In genomic region chr1:27862671-27863551, GRCh38 we compare ENCODE assay signal across 8 cellular contexts. TPM values are rescaled to one million over a fixed set of nuclear protein-coding genes. Genes with fewer than 3 reads are reported as not detected.
DNase-seq lines count a peak whose midpoint lies in the region; ATAC-seq and TF ChIP-seq lines count a peak whose summit lies in the region.

No MANE protein-coding gene starts in this region.

- ATAC-seq in HG03175 (IDR thresholded peaks at IDR 0.05; ENCODE audit: unreplicated experiment) (peak; percentile 58), activated B cell treated with CpG ODN at 0.5 μM for 24 hours (ENCODE audit: low read depth) (peak; percentile 74), Right ventricle myocardium superior (ENCODE audit: poor library complexity) (peak; percentile 86), sciatic nerve (peak; percentile 91), GM19351 (IDR thresholded peaks at IDR 0.05; ENCODE audit: unreplicated experiment) (no peak)

- H3K9me3 Mint-ChIP-seq in activated B cell treated with CpG ODN at 0.5 μM for 24 hours: no peaks in the 10 kb centered on the region

- peak overlapping the region; percentile 89 for H3K27ac Mint-ChIP-seq in activated B cell treated with CpG ODN at 0.5 μM for 24 hours

- intact Hi-C loops in activated B cell treated with CpG ODN at 0.5 μM for 24 hours (cut with micrococcal nuclease): loop anchor here (1.0 kb wide), 2 partner anchors 12 to 28 kb away; no protein-coding TSS in a partner anchor
- intact Hi-C loops in Right ventricle myocardium superior (cut with DNase I): loop anchor here (10.0 kb wide), 1 partner anchor 112 kb away; no protein-coding TSS in a partner anchor
- intact Hi-C loops in sciatic nerve (cut with DNase I): no loop called here

- DNase-seq in C1 segment of cervical spinal cord (lab: John Stamatoyannopoulos, UW) (peak in 9 of 14 donors; percentile 13 to 68 (median 46)), activated B cell treated with CpG ODN at 0.5 μM for 24 hours (peak; percentile 37), Right ventricle myocardium superior (peak; percentile 59), sciatic nerve (ENCODE audit: low spot score) (no peak), inferior parietal cortex (ENCODE audit: extremely low spot score) (no peak)
- no peak for DNase-seq in activated CD4-positive, CD25-positive, alpha-beta regulatory T cell treated with anti-CD3 and anti-CD28 coated beads, Interleukin-2, amount 50 U/mL, for 72 hours

- H3K4me1 Mint-ChIP-seq in activated B cell treated with CpG ODN at 0.5 μM for 24 hours: peaks cover 64% of the 10 kb centered on the region

- H3K4me3 Mint-ChIP-seq in activated B cell treated with CpG ODN at 0.5 μM for 24 hours: peak overlapping the region; percentile 33

- H3K27me3 Mint-ChIP-seq in activated B cell treated with CpG ODN at 0.5 μM for 24 hours: no peaks in the 10 kb centered on the region

- POLR2A ChIA-PET in activated B cell treated with CpG ODN at 0.5 μM for 24 hours (lab: Charles Lee): interaction anchor here (0.6 to 2.5 kb wide), 8 partner anchors 11 to 781 kb away, joined by 3 to 44 read pairs (median 3); partner anchors contain the start of genes EYA3, PPP1R8 and THEMIS2

- no peak for TF ChIP-seq CTCF in activated B cell treated with CpG ODN at 0.5 μM for 24 hours (IDR thresholded peaks at IDR 0.05)

- H3K36me3 Mint-ChIP-seq in activated B cell treated with CpG ODN at 0.5 μM for 24 hours (ENCODE audit: low read depth): no peaks in the 10 kb centered on the region

- CTCF ChIA-PET in activated B cell treated with CpG ODN at 0.5 μM for 24 hours (lab: Charles Lee): interaction anchor here (1.3 kb wide), 1 partner anchor 29 kb away, joined by 3 read pairs; no protein-coding TSS in a partner anchor

RNA-seq across cellular contexts. Expression of gene THEMIS2, which starts 9.4 kb away (rescaled TPM):
- total RNA-seq in activated B cell treated with CpG ODN at 0.5 μM for 24 hours (56.1 and 78.6 TPM in 2 replicates), Right ventricle myocardium superior (9.4 TPM), sciatic nerve (25.7 TPM)

RNA-seq across cellular contexts. Expression of gene PPP1R8, which starts 32.3 kb away (rescaled TPM):
- total RNA-seq in activated B cell treated with CpG ODN at 0.5 μM for 24 hours (48.3 and 52.0 TPM in 2 replicates), Right ventricle myocardium superior (21.3 TPM), sciatic nerve (32.5 TPM)

RNA-seq across cellular contexts. Expression of gene RPA2, which starts 51.5 kb away (rescaled TPM):
- total RNA-seq in activated B cell treated with CpG ODN at 0.5 μM for 24 hours (53.7 and 55.1 TPM in 2 replicates), Right ventricle myocardium superior (21.4 TPM), sciatic nerve (19.8 TPM)

Comparison
In these comparisons a context has a peak if more than half of its experiments do, and no peak if none do; other contexts are left out.
1. DNase-seq: peak in C1 segment of cervical spinal cord (9 of 14), activated B cell treated with CpG ODN at 0.5 μM for 24 hours (single experiment) and Right ventricle myocardium superior (single experiment); none in sciatic nerve (single experiment), inferior parietal cortex (single experiment) and activated CD4-positive, CD25-positive, alpha-beta regulatory T cell treated with anti-CD3 and anti-CD28 coated beads, Interleukin-2, amount 50 U/mL, for 72 hours (single experiment).